13 cellular contexts compared by ENCODE assay signal in the genomic region with DNA sequence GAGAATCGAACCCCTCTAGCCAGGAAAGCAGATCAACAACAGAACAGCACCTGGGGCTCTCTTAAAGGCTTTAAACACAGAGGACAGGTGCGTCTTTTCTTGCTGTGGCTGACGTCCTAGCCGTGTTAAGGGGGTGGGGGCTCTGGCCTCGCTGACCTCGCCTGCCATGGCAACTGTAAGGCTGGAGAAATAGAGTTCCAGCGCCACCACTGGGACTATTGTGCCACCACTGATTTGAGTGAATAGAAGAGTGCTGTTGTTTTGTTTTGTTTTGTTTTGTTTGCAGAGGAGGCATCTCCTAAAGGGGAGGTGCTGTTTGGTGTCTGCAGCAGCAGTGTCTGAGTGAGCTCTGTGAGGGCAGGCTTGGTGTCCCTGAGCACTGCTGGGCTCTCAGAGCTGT. TPM values are rescaled to one million over a fixed set of nuclear protein-coding genes. Genes with fewer than 3 reads are reported as not detected.
DNase-seq lines count a peak whose midpoint lies in the region; ATAC-seq and TF ChIP-seq lines count a peak whose summit lies in the region.
"Had no signal": no experiment of that assay in that cellular context is flagged by ENCODE, and none has a peak within 500 bp of the region (broad histone marks: within the 10 kb centered on the region; RNA-seq: fewer than 3 reads in every experiment).

No MANE protein-coding gene starts in this region.

- no peaks in the 10 kb centered on the region for H3K36me3 Mint-ChIP-seq in neural crest cell (ENCODE audit: low read depth)
- H3K36me3 Mint-ChIP-seq: brain; natural killer cell treated with Interleukin-12 subunit alpha and Interleukin-12 subunit beta and Interleukin-15 and Interleukin-18, amount 100 ng/mL, for 72 hours had no signal

- peaks cover 42% of the 10 kb centered on the region for H3K4me1 ChIP-seq in RWPE2 (ENCODE audit: insufficient read depth, poor library complexity, severe bottlenecking)
- H3K4me1 ChIP-seq: Peyer's patch, uterus had no signal

- no peaks in the 10 kb centered on the region for H3K9me3 ChIP-seq in RWPE2 (ENCODE audit: severe bottlenecking)
- H3K9me3 ChIP-seq: Peyer's patch, uterus had no signal

- ATAC-seq in RWPE2 (ENCODE audit: low read depth): no peak
- ATAC-seq in HG03378 (IDR thresholded peaks at IDR 0.05; ENCODE audit: unreplicated experiment): no peak
- ATAC-seq: natural killer cell treated with Interleukin-12 subunit alpha and Interleukin-12 subunit beta and Interleukin-15 and Interleukin-18, amount 100 ng/mL, for 72 hours had no signal

- H3K9me3 Mint-ChIP-seq in neural crest cell: no peaks in the 10 kb centered on the region
- H3K9me3 Mint-ChIP-seq: activated T-helper 1 cell treated with anti-CD3 and anti-CD28 coated beads, Interleukin-12 subunit alpha, Interleukin-12 subunit beta, Interleukin-2, Interleukin-4 antibody, amounts not matched to agents 30 ng/mL and 10 ng/mL and 1 ng/mL, durations not matched to agents 14 hours and 24 hours and 36 hours; natural killer cell treated with Interleukin-12 subunit alpha and Interleukin-12 subunit beta and Interleukin-15 and Interleukin-18, amount 100 ng/mL, for 72 hours had no signal

- peak overlapping the region; percentile 57 for H3K27ac ChIP-seq in RWPE2 (ENCODE audit: poor library complexity, severe bottlenecking)
- H3K27ac ChIP-seq: Peyer's patch, uterus had no signal

- no peak overlapping the region for H3K27ac Mint-ChIP-seq in neural crest cell (ENCODE audit: unreplicated experiment)
- H3K27ac Mint-ChIP-seq: activated T-helper 1 cell treated with anti-CD3 and anti-CD28 coated beads, Interleukin-12 subunit alpha, Interleukin-12 subunit beta, Interleukin-2, Interleukin-4 antibody, amounts not matched to agents 30 ng/mL and 10 ng/mL and 1 ng/mL, durations not matched to agents 14 hours and 24 hours and 36 hours; natural killer cell treated with Interleukin-12 subunit alpha and Interleukin-12 subunit beta and Interleukin-15 and Interleukin-18, amount 100 ng/mL, for 72 hours had no signal

- H3K4me1 Mint-ChIP-seq in neural crest cell: peaks cover 17% of the 10 kb centered on the region

- H3K27me3 ChIP-seq in H7 (ENCODE audit: control insufficient read depth, insufficient read depth, low read length): peaks cover 6% of the 10 kb centered on the region
- no peaks in the 10 kb centered on the region for H3K27me3 ChIP-seq in RWPE2 (ENCODE audit: insufficient read depth, poor library complexity, severe bottlenecking)
- H3K27me3 ChIP-seq: Peyer's patch, uterus had no signal

- no peak for TF ChIP-seq CTCF in RWPE2 (IDR thresholded peaks at IDR 0.05; ENCODE audit: poor library complexity, severe bottlenecking)
- TF ChIP-seq CTCF in neural crest cell (conservative IDR thresholded peaks at IDR 0.05): peak; percentile 35

- no peak overlapping the region for H3K4me3 Mint-ChIP-seq in neural crest cell
- H3K4me3 Mint-ChIP-seq: activated T-helper 1 cell treated with anti-CD3 and anti-CD28 coated beads, Interleukin-12 subunit alpha, Interleukin-12 subunit beta, Interleukin-2, Interleukin-4 antibody, amounts not matched to agents 30 ng/mL and 10 ng/mL and 1 ng/mL, durations not matched to agents 14 hours and 24 hours and 36 hours; natural killer cell treated with Interleukin-12 subunit alpha and Interleukin-12 subunit beta and Interleukin-15 and Interleukin-18, amount 100 ng/mL, for 72 hours had no signal

- DNase-seq in H7 (peak; percentile 79), NCI-H1930 (lab: John Stamatoyannopoulos, UW) (peak; percentile 56 to 66), RWPE2 (ENCODE audit: low spot score) (peak; percentile 35), neural crest cell (ENCODE audit: low read depth, low spot score) (peak; percentile 25), medulla oblongata (ENCODE audit: extremely low spot score) (no peak), T-helper 1 cell (no peak)
- DNase-seq: Peyer's patch; stimulated activated CD4-positive, alpha-beta T cell treated with anti-CD3 and anti-CD28 coated beads, Interleukin-12 subunit alpha, Interleukin-12 subunit beta, amount 100 ng/mL, for 4 hours; uterus had no signal

- H3K4me3 ChIP-seq in H7 (ENCODE audit: insufficient read depth, low read depth, low read length) (no peak overlapping the region), RWPE2 (ENCODE audit: severe bottlenecking) (no peak overlapping the region)
- H3K4me3 ChIP-seq: Peyer's patch, uterus had no signal

- peaks cover 24% of the 10 kb centered on the region for H3K27me3 Mint-ChIP-seq in neural crest cell (ENCODE audit: low read depth)

- H3K36me3 ChIP-seq in H7 (replicated peaks; ENCODE audit: control insufficient read depth, insufficient read depth, low read length) (no peaks in the 10 kb centered on the region), RWPE2 (ENCODE audit: low read depth) (no peaks in the 10 kb centered on the region)
- H3K36me3 ChIP-seq: Peyer's patch, uterus had no signal

RNA-seq across cellular contexts. Expression of a gene that starts 34.2 kb away (rescaled TPM):
- total RNA-seq in H7 (2014; rRNA removed; shearing (Covaris generic)): 0.33 and 1.5 TPM in 2 replicates
- total RNA-seq in neural crest cell: 11.7 and 12.2 TPM in 2 replicates
- total RNA-seq: activated T-helper 1 cell treated with anti-CD3 and anti-CD28 coated beads, Interleukin-12 subunit alpha, Interleukin-12 subunit beta, Interleukin-2, Interleukin-4 antibody, amounts not matched to agents 30 ng/mL and 10 ng/mL and 1 ng/mL, durations not matched to agents 14 hours and 24 hours and 36 hours; natural killer cell treated with Interleukin-12 subunit alpha and Interleukin-12 subunit beta and Interleukin-15 and Interleukin-18, amount 100 ng/mL, for 72 hours; Peyer's patch; uterus had no signal

Comparison
In these comparisons a context has a peak if more than half of its experiments do, and no peak if none do; other contexts are left out.
1. DNase-seq: peak in H7 (single experiment), NCI-H1930 (2 of 2), RWPE2 (single experiment) and neural crest cell (single experiment); none in medulla oblongata (single experiment) and T-helper 1 cell (0 of 5).